Comparison of ENCODE assay signal across 11 cellular contexts in genomic region chr11:86999859-87000753, GRCh38. TPM values are rescaled to one million over a fixed set of nuclear protein-coding genes. Genes with fewer than 3 reads are reported as not detected.
DNase-seq lines count a peak whose midpoint lies in the region; ATAC-seq and TF ChIP-seq lines count a peak whose summit lies in the region.
"Had no signal": no experiment of that assay in that cellular context is flagged by ENCODE, and none has a peak within 500 bp of the region (broad histone marks: within the 10 kb centered on the region; RNA-seq: fewer than 3 reads in every experiment).

No MANE protein-coding gene starts in this region.

- H3K36me3 Mint-ChIP-seq in activated T-helper 1 cell treated with anti-CD3 and anti-CD28 coated beads, Interleukin-12 subunit alpha, Interleukin-12 subunit beta, Interleukin-2, Interleukin-4 antibody, amounts not matched to agents 30 ng/mL and 10 ng/mL and 1 ng/mL, durations not matched to agents 14 hours and 24 hours and 36 hours (ENCODE audit: low read depth): no peaks in the 10 kb centered on the region

- H3K4me3 Mint-ChIP-seq in activated T-helper 1 cell treated with anti-CD3 and anti-CD28 coated beads, Interleukin-12 subunit alpha, Interleukin-12 subunit beta, Interleukin-2, Interleukin-4 antibody, amounts not matched to agents 30 ng/mL and 10 ng/mL and 1 ng/mL, durations not matched to agents 14 hours and 24 hours and 36 hours: no peak overlapping the region

- intact Hi-C loops in left ventricle myocardium superior (cut with micrococcal nuclease): no loop called here
- intact Hi-C loops in activated T-helper 1 cell treated with anti-CD3 and anti-CD28 coated beads, Interleukin-12 subunit alpha, Interleukin-12 subunit beta, Interleukin-2, Interleukin-4 antibody, amounts not matched to agents 30 ng/mL and 10 ng/mL and 1 ng/mL, durations not matched to agents 14 hours and 24 hours and 36 hours (cut with micrococcal nuclease): no loop called here

- no peaks in the 10 kb centered on the region for H3K9me3 Mint-ChIP-seq in activated T-helper 1 cell treated with anti-CD3 and anti-CD28 coated beads, Interleukin-12 subunit alpha, Interleukin-12 subunit beta, Interleukin-2, Interleukin-4 antibody, amounts not matched to agents 30 ng/mL and 10 ng/mL and 1 ng/mL, durations not matched to agents 14 hours and 24 hours and 36 hours

- CTCF ChIA-PET in HEK293T (lab: Yijun Ruan, JAX): interaction anchor here (0.6 kb wide), 1 partner anchor 110 kb away, joined by 6 read pairs; no protein-coding TSS in a partner anchor

- peak; percentile 89 for ATAC-seq in SK-N-SH treated with all-trans-retinoic acid at 6 μM for 48 hours
- peak; percentile 84 for ATAC-seq in left ventricle myocardium superior
- ATAC-seq in GM19035 (IDR thresholded peaks at IDR 0.05; ENCODE audit: unreplicated experiment): no peak

- POLR2A ChIA-PET in HEK293T (lab: Yijun Ruan, JAX): interaction anchor here (1.2 kb wide), 1 partner anchor 45 kb away, joined by 4 read pairs; the partner anchor contains the start of gene FZD4

- H3K27ac Mint-ChIP-seq in activated T-helper 1 cell treated with anti-CD3 and anti-CD28 coated beads, Interleukin-12 subunit alpha, Interleukin-12 subunit beta, Interleukin-2, Interleukin-4 antibody, amounts not matched to agents 30 ng/mL and 10 ng/mL and 1 ng/mL, durations not matched to agents 14 hours and 24 hours and 36 hours: no peak overlapping the region

- peaks cover 2% of the 10 kb centered on the region for H3K27me3 Mint-ChIP-seq in activated T-helper 1 cell treated with anti-CD3 and anti-CD28 coated beads, Interleukin-12 subunit alpha, Interleukin-12 subunit beta, Interleukin-2, Interleukin-4 antibody, amounts not matched to agents 30 ng/mL and 10 ng/mL and 1 ng/mL, durations not matched to agents 14 hours and 24 hours and 36 hours (ENCODE audit: insufficient read depth)

- TF ChIP-seq CTCF in retinal pigment epithelial cell (conservative IDR thresholded peaks at IDR 0.05; ENCODE audit: low read depth, low read length): no peak

- no peak overlapping the region for H3K4me3 ChIP-seq in retinal pigment epithelial cell (ENCODE audit: low read length)

- no peaks in the 10 kb centered on the region for H3K4me1 Mint-ChIP-seq in activated T-helper 1 cell treated with anti-CD3 and anti-CD28 coated beads, Interleukin-12 subunit alpha, Interleukin-12 subunit beta, Interleukin-2, Interleukin-4 antibody, amounts not matched to agents 30 ng/mL and 10 ng/mL and 1 ng/mL, durations not matched to agents 14 hours and 24 hours and 36 hours (ENCODE audit: low read depth)

- DNase-seq in HEK293T (ENCODE audit: extremely low spot score): peak; percentile 37
- DNase-seq in left ventricle myocardium superior: peak; percentile 39
- peak; percentile 37 for DNase-seq in retinal pigment epithelial cell (ENCODE audit: low read depth)
- DNase-seq in NCI-H2107 (lab: John Stamatoyannopoulos, UW): no peak
- no peak for DNase-seq in activated T-helper 1 cell treated with anti-CD3 and anti-CD28 coated beads, Interleukin-12 subunit alpha, Interleukin-12 subunit beta, Interleukin-2, Interleukin-4 antibody, amounts not matched to agents 30 ng/mL and 10 ng/mL and 1 ng/mL, durations not matched to agents 14 hours and 24 hours and 36 hours (ENCODE audit: low spot score)
- no peak for DNase-seq in NCI-H774 (lab: John Stamatoyannopoulos, UW)
- DNase-seq: DND-41, NCI-H2171, occipital lobe had no signal

TF ChIP-seq in HEK293T, 16 proteins besides CTCF, POLR2A, EP300 and RAD21:
- TF ChIP-seq SUZ12 (IDR thresholded peaks at IDR 0.05) (no peak), L3MBTL2 (conservative IDR thresholded peaks at IDR 0.05) (no peak), SP1 (IDR thresholded peaks at IDR 0.05) (no peak), PKNOX1 (IDR thresholded peaks at IDR 0.05) (no peak), LEF1 (IDR thresholded peaks at IDR 0.05; ENCODE audit: borderline replicate concordance) (no peak)

TF ChIP-seq in SK-N-SH treated with all-trans-retinoic acid at 6 μM for 48 hours, 23 proteins besides CTCF, POLR2A, EP300 and RAD21:
- TF ChIP-seq TSHZ2 (CRISPR knock-in tag; IDR thresholded peaks at IDR 0.05) (no peak), ISL1 (CRISPR knock-in tag; IDR thresholded peaks at IDR 0.05) (peak; percentile 39; the same call in 1 of the 2 replicates)

RNA-seq across cellular contexts. Expression of gene TMEM135, which starts 37.6 kb away (rescaled TPM):
- 20.1 TPM for total RNA-seq in left ventricle myocardium superior
- 27.9 and 28.8 TPM in 2 replicates for total RNA-seq in activated T-helper 1 cell treated with anti-CD3 and anti-CD28 coated beads, Interleukin-12 subunit alpha, Interleukin-12 subunit beta, Interleukin-2, Interleukin-4 antibody, amounts not matched to agents 30 ng/mL and 10 ng/mL and 1 ng/mL, durations not matched to agents 14 hours and 24 hours and 36 hours

RNA-seq across cellular contexts. Expression of gene FZD4, which starts 44.9 kb away (rescaled TPM):
- 28.8 TPM for total RNA-seq in left ventricle myocardium superior
- total RNA-seq in activated T-helper 1 cell treated with anti-CD3 and anti-CD28 coated beads, Interleukin-12 subunit alpha, Interleukin-12 subunit beta, Interleukin-2, Interleukin-4 antibody, amounts not matched to agents 30 ng/mL and 10 ng/mL and 1 ng/mL, durations not matched to agents 14 hours and 24 hours and 36 hours: 0.05 TPM in 1 of 2 replicates, not detected in the other

Comparison
In these comparisons a context has a peak if more than half of its experiments do, and no peak if none do; other contexts are left out.
1. DNase-seq: peak in HEK293T (single experiment), left ventricle myocardium superior (single experiment) and retinal pigment epithelial cell (single experiment); none in NCI-H2107 (single experiment), activated T-helper 1 cell treated with anti-CD3 and anti-CD28 coated beads, Interleukin-12 subunit alpha, Interleukin-12 subunit beta, Interleukin-2, Interleukin-4 antibody, amounts not matched to agents 30 ng/mL and 10 ng/mL and 1 ng/mL, durations not matched to agents 14 hours and 24 hours and 36 hours (single experiment) and NCI-H774 (single experiment).
2. RNA of gene FZD4, which starts 44.9 kb away (total RNA-seq): 28.8 TPM in left ventricle myocardium superior (single experiment); 0.05 TPM in activated T-helper 1 cell treated with anti-CD3 and anti-CD28 coated beads, Interleukin-12 subunit alpha, Interleukin-12 subunit beta, Interleukin-2, Interleukin-4 antibody, amounts not matched to agents 30 ng/mL and 10 ng/mL and 1 ng/mL, durations not matched to agents 14 hours and 24 hours and 36 hours; every median in the first group is over 10 times any median in the second.